Comparison of ENCODE assay signal across 8 cellular contexts in the genomic region with DNA sequence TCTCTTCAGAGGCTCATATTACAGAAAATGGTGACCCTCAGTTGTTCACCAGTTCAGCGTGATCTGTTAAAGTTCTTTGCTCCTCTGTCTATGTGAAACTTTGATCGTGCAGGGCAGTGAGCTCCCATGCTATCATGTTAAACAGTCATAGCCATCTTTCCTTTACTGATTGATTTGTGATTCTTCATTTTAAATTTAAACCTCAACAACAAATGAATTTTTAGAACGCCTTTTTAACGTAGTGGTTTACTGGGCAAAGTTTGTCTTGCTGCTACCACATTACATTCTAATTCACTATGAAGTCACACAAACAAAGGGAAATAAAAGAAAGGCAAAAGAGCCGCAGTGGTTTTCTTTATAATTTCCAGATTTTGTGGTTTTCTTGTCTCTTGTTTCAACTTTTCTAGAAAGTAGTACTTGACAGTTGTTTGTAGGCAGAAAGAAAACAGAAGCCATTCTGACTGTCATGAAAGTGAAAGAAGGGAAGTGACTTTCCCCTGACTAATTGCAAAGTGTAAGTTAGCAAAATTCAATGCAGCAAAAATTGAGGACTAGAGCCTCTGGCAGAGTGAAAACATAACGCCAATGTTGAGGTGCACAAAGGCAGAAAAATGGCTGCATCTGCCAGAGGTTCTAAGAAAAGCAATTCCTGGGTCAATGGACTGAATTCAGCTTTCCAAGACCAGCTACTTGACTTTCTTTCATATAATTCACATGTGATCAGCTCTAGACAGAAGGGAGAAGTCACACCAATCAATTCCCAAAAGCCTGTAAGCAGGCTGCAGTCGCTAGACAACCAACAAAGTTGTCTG. TPM values are rescaled to one million over a fixed set of nuclear protein-coding genes. Genes with fewer than 3 reads are reported as not detected.
DNase-seq lines count a peak whose midpoint lies in the region; ATAC-seq and TF ChIP-seq lines count a peak whose summit lies in the region.

No MANE protein-coding gene starts in this region.

- DNase-seq in GM12865 (ENCODE audit: low read depth) (peak; percentile 71), fibroblast of mammary gland (ENCODE audit: low read depth) (peak; percentile 16), putamen (ENCODE audit: low spot score) (no peak), dedifferentiated amniotic fluid mesenchymal stem cell (ENCODE audit: extremely low spot score) (no peak), SK-N-DZ (ENCODE audit: low spot score) (no peak)
- no peak for DNase-seq in activated CD4-positive, alpha-beta T cell treated with anti-CD3 and anti-CD28 coated beads, Interleukin-2, amount 50 U/mL, for 48 hours

- ATAC-seq in GM21381 (IDR thresholded peaks at IDR 0.05; ENCODE audit: unreplicated experiment) (peak; percentile 92), HG03457 (IDR thresholded peaks at IDR 0.05; ENCODE audit: unreplicated experiment) (peak; percentile 92)

- H3K4me3 ChIP-seq in GM12865 (ENCODE audit: low read depth, low read length) (no peak overlapping the region), fibroblast of mammary gland (ENCODE audit: control insufficient read depth, low read depth, low read length) (no peak overlapping the region)

- no peak for TF ChIP-seq CTCF in GM12865 (IDR thresholded peaks at IDR 0.05; ENCODE audit: insufficient read depth, low read depth, low read length, missing control alignments)
- no peak for TF ChIP-seq CTCF in fibroblast of mammary gland (conservative IDR thresholded peaks at IDR 0.05; ENCODE audit: control insufficient read depth, insufficient read depth, low read depth, low read length)

RNA-seq across cellular contexts. Expression of gene IFNA6, which starts 7.0 kb away (rescaled TPM):
- polyA plus RNA-seq in SK-N-DZ (2014; cell fraction: cytosol; rRNA removed), result not detected in 2 replicates
- not detected in 2 replicates for polyA plus RNA-seq in SK-N-DZ (2014; cell fraction: nucleus; rRNA removed)

RNA-seq across cellular contexts. Expression of gene IFNA13, which starts 10.2 kb away (rescaled TPM):
- not detected in 2 replicates for polyA plus RNA-seq in SK-N-DZ (2014; cell fraction: cytosol; rRNA removed)
- polyA plus RNA-seq in SK-N-DZ (2014; cell fraction: nucleus; rRNA removed), result not detected in 2 replicates

RNA-seq across cellular contexts. Expression of gene KLHL9, which starts 22.5 kb away (rescaled TPM):
- 7.0 and 8.8 TPM in 2 replicates for polyA plus RNA-seq in SK-N-DZ (2014; cell fraction: cytosol; rRNA removed)
- polyA plus RNA-seq in SK-N-DZ (2014; cell fraction: nucleus; rRNA removed), result 3.3 and 4.6 TPM in 2 replicates

RNA-seq across cellular contexts. Expression of gene IFNA2, which starts 27.5 kb away (rescaled TPM):
- polyA plus RNA-seq in SK-N-DZ (2014; cell fraction: cytosol; rRNA removed), result not detected in 2 replicates
- polyA plus RNA-seq in SK-N-DZ (2014; cell fraction: nucleus; rRNA removed), result not detected in 2 replicates

RNA-seq across cellular contexts. Expression of gene IFNA8, which starts 51.2 kb away (rescaled TPM):
- not detected in 2 replicates for polyA plus RNA-seq in SK-N-DZ (2014; cell fraction: cytosol; rRNA removed)
- not detected in 2 replicates for polyA plus RNA-seq in SK-N-DZ (2014; cell fraction: nucleus; rRNA removed)

Comparison
In these comparisons a context has a peak if more than half of its experiments do, and no peak if none do; other contexts are left out.
1. DNase-seq: peak in GM12865 (single experiment) and fibroblast of mammary gland (single experiment); none in putamen (single experiment), dedifferentiated amniotic fluid mesenchymal stem cell (single experiment), SK-N-DZ (single experiment) and activated CD4-positive, alpha-beta T cell treated with anti-CD3 and anti-CD28 coated beads, Interleukin-2, amount 50 U/mL, for 48 hours (0 of 2).